7 cellular contexts compared by ENCODE assay signal in genomic region chr7:127885843-127886242, GRCh38.
DNase-seq lines count a peak whose midpoint lies in the region; ATAC-seq and TF ChIP-seq lines count a peak whose summit lies in the region.

No MANE protein-coding gene starts in this region.

- in situ Hi-C loops in IMR-90 (cut with MboI; ENCODE audit: low sequenced_read_pairs): no loop called here

- no peak overlapping the region for H2AK9ac ChIP-seq in IMR-90 (replicated peaks; ENCODE audit: low read depth, low read length, poor library complexity)

- H3K18ac ChIP-seq in IMR-90 (ENCODE audit: low read depth, low read length): no peak overlapping the region

- intact Hi-C loops in IMR-90 (cut with micrococcal nuclease): no loop called here
- intact Hi-C loops in adrenal gland (cut with DNase I): no loop called here
- intact Hi-C loops in left ventricle myocardium superior (cut with micrococcal nuclease): no loop called here

- H3K4ac ChIP-seq in IMR-90 (ENCODE audit: low read depth, low read length): no peak overlapping the region

- CTCF ChIA-PET in IMR-90 (lab: Yijun Ruan, JAX): no interaction called here

- no peak overlapping the region for H3K14ac ChIP-seq in IMR-90 (replicated peaks; ENCODE audit: low read depth, low read length)

- dilution Hi-C loops in IMR-90 (cut with HindIII; ENCODE audit: low sequenced_read_pairs, unreplicated experiment): no loop called here

- H3K79me1 ChIP-seq in IMR-90 (ENCODE audit: low read depth in 1 of 2, low read length in 2 of 2): peaks cover 42 to 74% of the 10 kb centered on the region in 2 experiments

- H3K9ac ChIP-seq in IMR-90 (ENCODE audit: low read depth, low read length): no peak overlapping the region

- no CpG with 5 or more reads among the region's 4 CpGs for WGBS in IMR-90 (ENCODE audit: extremely low coverage in 2 of 2, insufficient read length in 1 of 2), 2 experiments
- WGBS in adrenal gland, 4 donors: 27 to 39% (median 33%) methylated on average over 4 of the region's 4 CpGs

- peak overlapping the region; percentile 27; the same call in 1 of the 2 replicates for H3K4me2 ChIP-seq in IMR-90 (ENCODE audit: low read depth, low read length)

- TF ChIP-seq CTCF in IMR-90 (conservative IDR thresholded peaks at IDR 0.05; ENCODE audit: low read depth, low read length) (no peak), adrenal gland (IDR thresholded peaks at IDR 0.05) (no peak)

- H4K20me1 ChIP-seq in IMR-90 (ENCODE audit: insufficient read depth, low read length): peaks cover 40% of the 10 kb centered on the region

- TF ChIP-seq POLR2A in IMR-90 (IDR thresholded peaks at IDR 0.05; ENCODE audit: low read depth, low read length) (no peak), adrenal gland (IDR thresholded peaks at IDR 0.05) (peak in 1 of 2 donors; percentile 6)

- peaks cover 33% of the 10 kb centered on the region for H3K9me1 ChIP-seq in IMR-90 (ENCODE audit: insufficient read depth, low read length)

- H3K56ac ChIP-seq in IMR-90 (ENCODE audit: extremely low read depth, insufficient read depth, low read length): no peak overlapping the region

- H3K27me3 ChIP-seq in IMR-90 (ENCODE audit: control insufficient read depth, insufficient read depth, low read length): no peaks in the 10 kb centered on the region
- H3K27me3 ChIP-seq in adrenal gland: no peaks in the 10 kb centered on the region

- no peak overlapping the region for H2BK20ac ChIP-seq in IMR-90 (ENCODE audit: low read depth, low read length)

- no peak overlapping the region for H2AFZ ChIP-seq in IMR-90 (replicated peaks; ENCODE audit: low read length, poor library complexity)

- H3K23ac ChIP-seq in IMR-90 (ENCODE audit: low read depth, low read length): no peak overlapping the region

- H2BK15ac ChIP-seq in IMR-90 (ENCODE audit: low read depth, low read length): no peak overlapping the region

- TF ChIP-seq RAD21 in IMR-90 (IDR thresholded peaks at IDR 0.05; ENCODE audit: low read length): no peak

- no peak overlapping the region for H2BK120ac ChIP-seq in IMR-90 (ENCODE audit: low read depth, low read length)

- POLR2A ChIA-PET in IMR-90 (lab: Charles Lee; ENCODE audit: unreplicated experiment): no interaction called here

- H2AK5ac ChIP-seq in IMR-90 (ENCODE audit: low read depth, low read length): no peak overlapping the region

- peaks cover 11% of the 10 kb centered on the region for H3K36me3 ChIP-seq in IMR-90 (ENCODE audit: control insufficient read depth, insufficient read depth, low read length)
- no peaks in the 10 kb centered on the region for H3K36me3 ChIP-seq in adrenal gland (replicated peaks in 1 of 2)

- ATAC-seq in IMR-90 (ENCODE audit: low read depth): peak; percentile 84
- peak; percentile 67 for ATAC-seq in left ventricle myocardium superior
- ATAC-seq in GM18907 (IDR thresholded peaks at IDR 0.05; ENCODE audit: unreplicated experiment): no peak

- H4K91ac ChIP-seq in IMR-90 (ENCODE audit: insufficient read depth, low read depth, low read length): no peak overlapping the region

- H3K27ac ChIP-seq in IMR-90 (ENCODE audit: insufficient read depth, low read length): no peak overlapping the region
- H3K27ac ChIP-seq in adrenal gland: peak overlapping the region in 3 of 5 donors; percentile 19 to 70 (median 35)

- H4K8ac ChIP-seq in IMR-90 (ENCODE audit: low read depth in 2 of 2, low read length in 2 of 2): no peak overlapping the region

- H4K5ac ChIP-seq in IMR-90 (ENCODE audit: low read depth, low read length): no peak overlapping the region

- H3K9me3 ChIP-seq in IMR-90 (ENCODE audit: control insufficient read depth, insufficient read depth, low read length): no peaks in the 10 kb centered on the region
- no peaks in the 10 kb centered on the region for H3K9me3 ChIP-seq in adrenal gland (replicated peaks in 1 of 3)

- BruUV-seq in IMR-90 (replicated peaks; lab: Mats Ljungman, UMichigan): no TSS peak

- H2BK5ac ChIP-seq in IMR-90 (ENCODE audit: low read depth, low read length, poor library complexity, severe bottlenecking): no peak overlapping the region

- H3K4me3 ChIP-seq in IMR-90 (ENCODE audit: insufficient read depth, low read depth, low read length) (no peak overlapping the region), adrenal gland (no peak overlapping the region)

- peak; percentile 78 for DNase-seq in IMR-90
- peak; percentile 41 to 80 (median 63) for DNase-seq in adrenal gland
- DNase-seq in left ventricle myocardium superior: peak; percentile 35
- DNase-seq in superior temporal gyrus (ENCODE audit: extremely low spot score): peak; percentile 76
- no peak for DNase-seq in stimulated activated CD4-positive, alpha-beta T cell treated with anti-CD3 and anti-CD28 coated beads, Interleukin-1b, Interleukin-23, amount 100 ng/mL, for 48 hours
- DNase-seq in NOMO-1 treated with DMSO at 0.1 percent for 48 hours (lab: John Stamatoyannopoulos, UW; ENCODE audit: unreplicated experiment): no peak

- H3K4me1 ChIP-seq in IMR-90 (ENCODE audit: control insufficient read depth, insufficient read depth, low read length) (peaks cover 13% of the 10 kb centered on the region), adrenal gland (replicated peaks in 1 of 2) (peaks cover 38 to 77% of the 10 kb centered on the region in 2 donors)

TF ChIP-seq in IMR-90, 13 proteins besides CTCF, POLR2A, EP300 and RAD21:
- peak; percentile 87 for TF ChIP-seq MXI1 (IDR thresholded peaks at IDR 0.05; ENCODE audit: borderline replicate concordance, low read depth, low read length)
- TF ChIP-seq MAFK (IDR thresholded peaks at IDR 0.05; ENCODE audit: low read depth, low read length): peak; percentile 10; the same call in 1 of the 2 replicates
- TF ChIP-seq BHLHE40 (IDR thresholded peaks at IDR 0.05; ENCODE audit: low read depth, low read length): peak; percentile 78
- peak; percentile 45; the same call in 1 of the 2 replicates for TF ChIP-seq FOS (IDR thresholded peaks at IDR 0.05; ENCODE audit: low read depth, low read length)
- TF ChIP-seq RFX5 (IDR thresholded peaks at IDR 0.05; ENCODE audit: low read depth, low read length): no peak

Comparison
In these comparisons a context has a peak if more than half of its experiments do, and no peak if none do; other contexts are left out.
1. DNase-seq: peak in IMR-90 (single experiment), adrenal gland (7 of 7), left ventricle myocardium superior (single experiment) and superior temporal gyrus (single experiment); none in stimulated activated CD4-positive, alpha-beta T cell treated with anti-CD3 and anti-CD28 coated beads, Interleukin-1b, Interleukin-23, amount 100 ng/mL, for 48 hours (single experiment) and NOMO-1 treated with DMSO at 0.1 percent for 48 hours (single experiment).